15 cellular contexts compared by ENCODE assay signal in the genomic region with DNA sequence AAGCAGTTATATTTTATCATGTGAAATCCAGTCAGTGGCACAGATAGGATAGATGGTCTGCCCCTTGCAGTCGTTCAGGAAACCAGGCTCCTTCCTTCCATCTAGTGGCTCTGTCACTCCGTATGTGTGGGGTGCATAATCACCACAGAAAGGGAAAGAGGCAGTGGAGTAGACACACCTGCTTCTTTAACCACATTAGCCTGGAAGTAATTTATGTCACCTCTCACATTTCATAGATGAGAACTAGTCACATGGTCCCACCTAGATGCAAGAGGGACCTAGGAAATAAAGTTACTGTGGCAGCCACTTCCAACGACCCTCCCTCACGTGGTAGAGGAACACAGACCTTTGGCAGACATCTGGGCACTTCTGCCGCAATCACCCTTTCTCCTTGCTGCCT. TPM values are rescaled to one million over a fixed set of nuclear protein-coding genes. Genes with fewer than 3 reads are reported as not detected.
DNase-seq lines count a peak whose midpoint lies in the region; ATAC-seq and TF ChIP-seq lines count a peak whose summit lies in the region.
"Had no signal": no experiment of that assay in that cellular context is flagged by ENCODE, and none has a peak within 500 bp of the region (broad histone marks: within the 10 kb centered on the region; RNA-seq: fewer than 3 reads in every experiment).

No MANE protein-coding gene starts in this region.

- H2BK15ac ChIP-seq in neuronal stem cell (ENCODE audit: low read length) = no peak overlapping the region

- peak; percentile 21 for DNase-seq in DMS153 treated with DMSO at 0.1 percent for 48 hours (lab: John Stamatoyannopoulos, UW; ENCODE audit: unreplicated experiment)
- DNase-seq in KBM-7 = peak; percentile 21
- peak; percentile 95 for DNase-seq in NCI-H2171 (lab: John Stamatoyannopoulos, UW)
- no peak for DNase-seq in activated CD8-positive, alpha-beta T cell treated with anti-CD3 and anti-CD28 coated beads, Interleukin-2, amount 10 ng/mL, durations not matched to agents 7 days and 5 days
- DNase-seq in left colon = no peak
- no peak for DNase-seq in transverse colon
- no peak for DNase-seq in neuronal stem cell (ENCODE audit: low spot score)
- no peak for DNase-seq in hippocampal formation (lab: John Stamatoyannopoulos, UW)
- DNase-seq: activated CD8-positive, alpha-beta memory T cell treated with anti-CD3 and anti-CD28 coated beads, Interleukin-2, amount 10 ng/mL, durations not matched to agents 7 days and 5 days; activated naive CD4-positive, alpha-beta T cell treated with anti-CD3 and anti-CD28 coated beads, Interleukin-2, amount 10 ng/mL, durations not matched to agents 7 days and 5 days; glutamatergic neuron; left cardiac atrium; MV-4-11 had no signal

- no peaks in the 10 kb centered on the region for H3K9me3 ChIP-seq in transverse colon
- H3K9me3 ChIP-seq in neuronal stem cell (replicated peaks in 1 of 2; ENCODE audit: control insufficient read depth in 2 of 2, insufficient read depth in 1 of 2, low read depth in 1 of 2, low read length in 2 of 2) = peaks cover 0 to 2% of the 10 kb centered on the region in 2 donors
- H3K9me3 ChIP-seq: BLaER1 had no signal

- whole genome bisulfite sequencing in transverse colon (ENCODE audit: low coverage in 1 of 2), 2 donors = 39 to 44% methylated on average over 5 of the region's 5 CpGs
- no CpG with 5 or more reads among the region's 5 CpGs for WGBS in neuronal stem cell (ENCODE audit: extremely low coverage in 2 of 2, insufficient read length in 2 of 2, insufficient replicate concordance in 1 of 2), 2 donors

- no peak overlapping the region for H3K4ac ChIP-seq in neuronal stem cell (ENCODE audit: low read length)

- H3K23ac ChIP-seq in neuronal stem cell (ENCODE audit: low read depth, low read length, poor library complexity) = no peak overlapping the region

- H3K4me1 ChIP-seq in transverse colon (peaks cover 0 to 4% (median 0%) of the 10 kb centered on the region in 4 donors), neuronal stem cell (ENCODE audit: control insufficient read depth in 2 of 2, insufficient read depth in 1 of 2, low read depth in 1 of 2, low read length in 2 of 2) (peaks cover 0 to 5% of the 10 kb centered on the region in 2 donors)
- H3K4me1 ChIP-seq: BLaER1 had no signal

- H3K9me3 Mint-ChIP-seq in activated CD8-positive, alpha-beta T cell treated with anti-CD3 and anti-CD28 coated beads, Interleukin-2, amount 10 ng/mL, durations not matched to agents 7 days and 5 days (ENCODE audit: insufficient read depth) = no peaks in the 10 kb centered on the region
- H3K9me3 Mint-ChIP-seq: activated naive CD4-positive, alpha-beta T cell treated with anti-CD3 and anti-CD28 coated beads, Interleukin-2, amount 10 ng/mL, durations not matched to agents 7 days and 5 days; central memory CD8-positive, alpha-beta T cell had no signal

- no peak overlapping the region for H3K27ac ChIP-seq in transverse colon
- no peak overlapping the region for H3K27ac ChIP-seq in neuronal stem cell (replicated peaks; ENCODE audit: low read length)
- H3K27ac ChIP-seq: BLaER1 had no signal

- in situ Hi-C loops in KBM-7 (cut with MboI; ENCODE audit: low pct_unique_long_range_greater_than_20kb, low sequenced_read_pairs) (no loop called here), transverse colon (cut with MboI; ENCODE audit: low pct_ligation_motif_present in 1 of 4, low pct_unique_long_range_greater_than_20kb in 1 of 4, low sequenced_read_pairs in 3 of 4) (loop anchor here in 2 of 4 donors (25.0 kb wide), 1 partner anchor 130 kb away; a partner anchor contains a TSS)

- POLR2A ChIA-PET in activated CD8-positive, alpha-beta T cell treated with anti-CD3 and anti-CD28 coated beads, Interleukin-2, amount 10 ng/mL, durations not matched to agents 7 days and 5 days (lab: Charles Lee) = no interaction called here

- H2BK5ac ChIP-seq in neuronal stem cell (ENCODE audit: low read length) = no peak overlapping the region

- no peak overlapping the region for H4K8ac ChIP-seq in neuronal stem cell (ENCODE audit: low read depth, low read length)

- no peak overlapping the region for H3K27ac Mint-ChIP-seq in activated CD8-positive, alpha-beta T cell treated with anti-CD3 and anti-CD28 coated beads, Interleukin-2, amount 10 ng/mL, durations not matched to agents 7 days and 5 days
- H3K27ac Mint-ChIP-seq: activated CD8-positive, alpha-beta memory T cell treated with anti-CD3 and anti-CD28 coated beads, Interleukin-2, amount 10 ng/mL, durations not matched to agents 7 days and 5 days; activated naive CD4-positive, alpha-beta T cell treated with anti-CD3 and anti-CD28 coated beads, Interleukin-2, amount 10 ng/mL, durations not matched to agents 7 days and 5 days had no signal

- H3K14ac ChIP-seq in neuronal stem cell (ENCODE audit: low read length) = no peak overlapping the region

- H2BK12ac ChIP-seq in neuronal stem cell (ENCODE audit: low read length) = no peak overlapping the region

- H3K9ac ChIP-seq in neuronal stem cell (ENCODE audit: low read depth, low read length, poor library complexity) = no peak overlapping the region
- H3K9ac ChIP-seq: BLaER1 had no signal

- TF ChIP-seq CTCF in transverse colon (IDR thresholded peaks at IDR 0.05) = no peak

- no peak overlapping the region for H2AFZ ChIP-seq in neuronal stem cell (ENCODE audit: low read length)

- intact Hi-C loops in left colon (cut with DNase I, micrococcal nuclease) = no loop called here
- intact Hi-C loops in transverse colon (cut with DNase I; ENCODE audit: low total_unique reads) = no loop called here

- H3K4me2 ChIP-seq in neuronal stem cell (ENCODE audit: insufficient read depth, low read length, poor library complexity, severe bottlenecking) = no peak overlapping the region
- H3K4me2 ChIP-seq: BLaER1 had no signal

- H2BK120ac ChIP-seq in neuronal stem cell (ENCODE audit: low read depth, low read length) = no peak overlapping the region

- no peak overlapping the region for H3K4me3 Mint-ChIP-seq in activated CD8-positive, alpha-beta T cell treated with anti-CD3 and anti-CD28 coated beads, Interleukin-2, amount 10 ng/mL, durations not matched to agents 7 days and 5 days
- H3K4me3 Mint-ChIP-seq: activated CD8-positive, alpha-beta memory T cell treated with anti-CD3 and anti-CD28 coated beads, Interleukin-2, amount 10 ng/mL, durations not matched to agents 7 days and 5 days; activated naive CD4-positive, alpha-beta T cell treated with anti-CD3 and anti-CD28 coated beads, Interleukin-2, amount 10 ng/mL, durations not matched to agents 7 days and 5 days; central memory CD8-positive, alpha-beta T cell had no signal

- no peak overlapping the region for H4K91ac ChIP-seq in neuronal stem cell (ENCODE audit: low read depth, low read length, poor library complexity)

- no peaks in the 10 kb centered on the region for H3K4me1 Mint-ChIP-seq in activated CD8-positive, alpha-beta T cell treated with anti-CD3 and anti-CD28 coated beads, Interleukin-2, amount 10 ng/mL, durations not matched to agents 7 days and 5 days (ENCODE audit: low read depth)
- H3K4me1 Mint-ChIP-seq: central memory CD8-positive, alpha-beta T cell had no signal

- H3K18ac ChIP-seq in neuronal stem cell (ENCODE audit: low read length) = no peak overlapping the region

- no peaks in the 10 kb centered on the region for H3K79me1 ChIP-seq in neuronal stem cell (ENCODE audit: low read depth, low read length)

- H3K4me3 ChIP-seq in transverse colon (no peak overlapping the region), neuronal stem cell (ENCODE audit: low read length in 2 of 2) (no peak overlapping the region)
- H3K4me3 ChIP-seq: BLaER1 had no signal

- H3K27me3 ChIP-seq in transverse colon = no peaks in the 10 kb centered on the region
- H3K27me3 ChIP-seq in neuronal stem cell (ENCODE audit: control insufficient read depth in 3 of 3, insufficient read depth in 3 of 3, low read depth in 1 of 3, low read length in 3 of 3) = peaks cover 0 to 11% (median 0%) of the 10 kb centered on the region in 3 experiments
- H3K27me3 ChIP-seq: BLaER1 had no signal

- no peaks in the 10 kb centered on the region for H3K36me3 ChIP-seq in transverse colon
- no peaks in the 10 kb centered on the region for H3K36me3 ChIP-seq in neuronal stem cell (replicated peaks in 1 of 2; ENCODE audit: control insufficient read depth in 2 of 2, insufficient read depth in 2 of 2, low read length in 2 of 2)
- H3K36me3 ChIP-seq: BLaER1 had no signal

- CTCF ChIA-PET in activated CD8-positive, alpha-beta T cell treated with anti-CD3 and anti-CD28 coated beads, Interleukin-2, amount 10 ng/mL, durations not matched to agents 7 days and 5 days (lab: Charles Lee) = no interaction called here

- no peak for TF ChIP-seq POLR2A in transverse colon (IDR thresholded peaks at IDR 0.05)

- peak; percentile 51 for ATAC-seq in activated CD8-positive, alpha-beta T cell treated with anti-CD3 and anti-CD28 coated beads, Interleukin-2, amount 10 ng/mL, durations not matched to agents 7 days and 5 days
- no peak for ATAC-seq in left colon
- ATAC-seq: activated CD8-positive, alpha-beta memory T cell treated with anti-CD3 and anti-CD28 coated beads, Interleukin-2, amount 10 ng/mL, durations not matched to agents 7 days and 5 days; left cardiac atrium had no signal

- no peak overlapping the region for H2AK5ac ChIP-seq in neuronal stem cell (ENCODE audit: low read depth, low read length)

- no peak for TF ChIP-seq EP300 in transverse colon (IDR thresholded peaks at IDR 0.05; ENCODE audit: low read depth)

- no peaks in the 10 kb centered on the region for H3K36me3 Mint-ChIP-seq in activated CD8-positive, alpha-beta T cell treated with anti-CD3 and anti-CD28 coated beads, Interleukin-2, amount 10 ng/mL, durations not matched to agents 7 days and 5 days (ENCODE audit: low read depth)
- H3K36me3 Mint-ChIP-seq: activated CD8-positive, alpha-beta memory T cell treated with anti-CD3 and anti-CD28 coated beads, Interleukin-2, amount 10 ng/mL, durations not matched to agents 7 days and 5 days; activated naive CD4-positive, alpha-beta T cell treated with anti-CD3 and anti-CD28 coated beads, Interleukin-2, amount 10 ng/mL, durations not matched to agents 7 days and 5 days had no signal

- no peaks in the 10 kb centered on the region for H3K27me3 Mint-ChIP-seq in activated CD8-positive, alpha-beta T cell treated with anti-CD3 and anti-CD28 coated beads, Interleukin-2, amount 10 ng/mL, durations not matched to agents 7 days and 5 days (ENCODE audit: low read depth)
- H3K27me3 Mint-ChIP-seq: activated naive CD4-positive, alpha-beta T cell treated with anti-CD3 and anti-CD28 coated beads, Interleukin-2, amount 10 ng/mL, durations not matched to agents 7 days and 5 days had no signal

RNA-seq across cellular contexts. Expression of a gene that starts 14.2 kb away (rescaled TPM):
- total RNA-seq in activated CD8-positive, alpha-beta T cell treated with anti-CD3 and anti-CD28 coated beads, Interleukin-2, amount 10 ng/mL, durations not matched to agents 7 days and 5 days = not detected
- total RNA-seq in left colon = not detected
- not detected for total RNA-seq in transverse colon
- not detected for polyA plus RNA-seq in neuronal stem cell (2013, experiment 1 of 2)
- polyA plus RNA-seq in neuronal stem cell (2013, experiment 2 of 2) = not detected
- total RNA-seq: activated CD8-positive, alpha-beta memory T cell treated with anti-CD3 and anti-CD28 coated beads, Interleukin-2, amount 10 ng/mL, durations not matched to agents 7 days and 5 days; left cardiac atrium had no signal

RNA-seq across cellular contexts. Expression of a gene that starts 15.5 kb away (rescaled TPM):
- total RNA-seq in activated CD8-positive, alpha-beta T cell treated with anti-CD3 and anti-CD28 coated beads, Interleukin-2, amount 10 ng/mL, durations not matched to agents 7 days and 5 days = not detected
- total RNA-seq in left colon (not detected), transverse colon (not detected)
- not detected for polyA plus RNA-seq in neuronal stem cell (2013, experiment 1 of 2)
- not detected for polyA plus RNA-seq in neuronal stem cell (2013, experiment 2 of 2)
- total RNA-seq: activated CD8-positive, alpha-beta memory T cell treated with anti-CD3 and anti-CD28 coated beads, Interleukin-2, amount 10 ng/mL, durations not matched to agents 7 days and 5 days; left cardiac atrium had no signal

Comparison
In these comparisons a context has a peak if more than half of its experiments do, and no peak if none do; other contexts are left out.
1. DNase-seq: peak in DMS153 treated with DMSO at 0.1 percent for 48 hours (single experiment), KBM-7 (single experiment) and NCI-H2171 (single experiment); none in activated CD8-positive, alpha-beta T cell treated with anti-CD3 and anti-CD28 coated beads, Interleukin-2, amount 10 ng/mL, durations not matched to agents 7 days and 5 days (single experiment), left colon (0 of 2), transverse colon (single experiment), neuronal stem cell (single experiment) and hippocampal formation (0 of 2).